ENCODE assay signal across 26 cellular contexts in genomic region chr22:48573766-48574165, GRCh38.
"Had no signal": no experiment of that assay in that cellular context is flagged by ENCODE, and none has a peak within 500 bp of the region (broad histone marks: within the 10 kb centered on the region; RNA-seq: fewer than 3 reads in every experiment).

No MANE protein-coding gene starts in this region.

- DNase-seq: activated B cell treated with CpG ODN at 0.5 μM for 24 hours; activated CD4-positive, alpha-beta memory T cell treated with anti-CD3 and anti-CD28 coated beads for 36 hours; activated CD4-positive, alpha-beta T cell treated with anti-CD3 and anti-CD28 coated beads for 1 hour; activated CD4-positive, alpha-beta T cell treated with anti-CD3 and anti-CD28 coated beads, Interleukin-2, amount 10 ng/mL, durations not matched to agents 24 days and 14 days; activated CD8-positive, alpha-beta memory T cell treated with anti-CD3 and anti-CD28 coated beads for 24 hours; activated gamma-delta T cell; activated naive CD4-positive, alpha-beta T cell treated with anti-CD3 and anti-CD28 coated beads, Interleukin-2, amount 10 ng/mL, durations not matched to agents 7 days and 5 days; activated naive CD8-positive, alpha-beta T cell treated with anti-CD3 and anti-CD28 coated beads, Interleukin-2, amount 10 ng/mL, durations not matched to agents 7 days and 5 days; activated T-cell treated with anti-CD3 and anti-CD28 coated beads, Interleukin-2, amount 50 U/mL, for 4 hours; adrenal gland; anterior cingulate cortex; central memory CD4-positive, alpha-beta T cell; Kasumi-1; KBM-7; NCI-H1105 treated with DMSO at 0.1 percent for 48 hours; NCI-H146; NCI-H187 treated with DMSO at 0.1 percent for 48 hours; NCI-H2081 treated with DMSO at 0.1 percent for 48 hours; NCI-H446; Peyer's patch; SIG-M5; T-cell; T-helper 2 cell; T1000 had no signal

- H3K9me3 ChIP-seq: adrenal gland had no signal

- ATAC-seq: activated T-cell treated with anti-CD3 and anti-CD28 coated beads, Interleukin-2, amount 50 U/mL, for 4 hours; T-cell had no signal

- H3K36me3 ChIP-seq: adrenal gland, breast epithelium, Peyer's patch had no signal

- H3K27ac Mint-ChIP-seq: activated B cell treated with CpG ODN at 0.5 μM for 24 hours; activated CD4-positive, alpha-beta memory T cell treated with anti-CD3 and anti-CD28 coated beads for 36 hours; activated CD4-positive, alpha-beta T cell treated with anti-CD3 and anti-CD28 coated beads, Interleukin-2, amount 10 ng/mL, durations not matched to agents 24 days and 14 days; activated naive CD4-positive, alpha-beta T cell treated with anti-CD3 and anti-CD28 coated beads, Interleukin-2, amount 10 ng/mL, durations not matched to agents 7 days and 5 days; activated naive CD8-positive, alpha-beta T cell treated with anti-CD3 and anti-CD28 coated beads, Interleukin-2, amount 10 ng/mL, durations not matched to agents 7 days and 5 days; T-cell had no signal

- H3K27ac ChIP-seq: adrenal gland, breast epithelium, Peyer's patch, SK-N-MC had no signal

- H3K4me3 Mint-ChIP-seq: activated B cell treated with CpG ODN at 0.5 μM for 24 hours; activated CD4-positive, alpha-beta memory T cell treated with anti-CD3 and anti-CD28 coated beads for 36 hours; activated CD4-positive, alpha-beta T cell treated with anti-CD3 and anti-CD28 coated beads, Interleukin-2, amount 10 ng/mL, durations not matched to agents 24 days and 14 days; activated naive CD4-positive, alpha-beta T cell treated with anti-CD3 and anti-CD28 coated beads, Interleukin-2, amount 10 ng/mL, durations not matched to agents 7 days and 5 days; activated naive CD8-positive, alpha-beta T cell treated with anti-CD3 and anti-CD28 coated beads, Interleukin-2, amount 10 ng/mL, durations not matched to agents 7 days and 5 days; activated T-cell treated with anti-CD3 and anti-CD28 coated beads, Interleukin-2, amount 50 U/mL, for 4 hours had no signal

- H3K36me3 Mint-ChIP-seq: activated naive CD4-positive, alpha-beta T cell treated with anti-CD3 and anti-CD28 coated beads, Interleukin-2, amount 10 ng/mL, durations not matched to agents 7 days and 5 days; activated naive CD8-positive, alpha-beta T cell treated with anti-CD3 and anti-CD28 coated beads, Interleukin-2, amount 10 ng/mL, durations not matched to agents 7 days and 5 days had no signal

- H3K4me1 ChIP-seq: adrenal gland, breast epithelium, Peyer's patch had no signal

- H3K4me3 ChIP-seq: adrenal gland, breast epithelium, Peyer's patch, SK-N-MC had no signal

- H3K4me1 Mint-ChIP-seq: activated CD4-positive, alpha-beta T cell treated with anti-CD3 and anti-CD28 coated beads, Interleukin-2, amount 10 ng/mL, durations not matched to agents 24 days and 14 days; activated naive CD4-positive, alpha-beta T cell treated with anti-CD3 and anti-CD28 coated beads, Interleukin-2, amount 10 ng/mL, durations not matched to agents 7 days and 5 days; activated naive CD8-positive, alpha-beta T cell treated with anti-CD3 and anti-CD28 coated beads, Interleukin-2, amount 10 ng/mL, durations not matched to agents 7 days and 5 days had no signal
